ENCODE assay signal across 17 cellular contexts in genomic region chr7:94525917-94526316, GRCh38. TPM values are rescaled to one million over a fixed set of nuclear protein-coding genes. Genes with fewer than 3 reads are reported as not detected.
DNase-seq lines count a peak whose midpoint lies in the region; ATAC-seq and TF ChIP-seq lines count a peak whose summit lies in the region.
"Had no signal": no experiment of that assay in that cellular context is flagged by ENCODE, and none has a peak within 500 bp of the region (broad histone marks: within the 10 kb centered on the region; RNA-seq: fewer than 3 reads in every experiment).

No MANE protein-coding gene starts in this region.

- peak; percentile 57 for ATAC-seq in GM18868 (IDR thresholded peaks at IDR 0.05; ENCODE audit: unreplicated experiment)
- ATAC-seq in HG03342 (IDR thresholded peaks at IDR 0.05; ENCODE audit: unreplicated experiment) = peak; percentile 64
- peak; percentile 20 to 32 for ATAC-seq in naive B cell (ENCODE audit: low read depth in 2 of 2)
- ATAC-seq in GM19395 (IDR thresholded peaks at IDR 0.05; ENCODE audit: unreplicated experiment) = no peak
- ATAC-seq: CD8-positive, alpha-beta T cell; HCT116 had no signal

- peaks cover 0 to 46% (median 0%) of the 10 kb centered on the region in 4 donors for H3K36me3 ChIP-seq in sigmoid colon

- TF ChIP-seq POLR2A in sigmoid colon (IDR thresholded peaks at IDR 0.05) = no peak

- no peaks in the 10 kb centered on the region for H3K9me3 ChIP-seq in sigmoid colon

- WGBS in sigmoid colon, 2 donors = 92 to 95% methylated on average over 3 of the region's 3 CpGs

- peaks cover 0 to 10% of the 10 kb centered on the region in 2 donors for H3K36me3 Mint-ChIP-seq in naive B cell
- peaks cover 36% of the 10 kb centered on the region for H3K36me3 Mint-ChIP-seq in mesothelial cell of epicardium

- H3K27me3 Mint-ChIP-seq in naive B cell (no peaks in the 10 kb centered on the region), mesothelial cell of epicardium (ENCODE audit: low read depth) (no peaks in the 10 kb centered on the region)
- H3K27me3 Mint-ChIP-seq: B cell had no signal

- in situ Hi-C loops in astrocyte of the spinal cord (cut with HindIII; ENCODE audit: low sequenced_read_pairs) = no loop called here

- no peaks in the 10 kb centered on the region for H3K27me3 ChIP-seq in sigmoid colon

- H3K4me3 ChIP-seq in astrocyte of the spinal cord (ENCODE audit: low read depth, low read length) = no peak overlapping the region
- H3K4me3 ChIP-seq in sigmoid colon = no peak overlapping the region
- H3K4me3 ChIP-seq: GM23248 had no signal

- TF ChIP-seq EP300 in sigmoid colon (IDR thresholded peaks at IDR 0.05) = no peak

- H3K9me3 Mint-ChIP-seq in naive B cell (no peaks in the 10 kb centered on the region), mesothelial cell of epicardium (peaks cover 6% of the 10 kb centered on the region)
- H3K9me3 Mint-ChIP-seq: CD8-positive, alpha-beta T cell had no signal

- H3K4me1 Mint-ChIP-seq in naive B cell = peaks cover 0 to 4% (median 3%) of the 10 kb centered on the region in 3 donors
- no peaks in the 10 kb centered on the region for H3K4me1 Mint-ChIP-seq in mesothelial cell of epicardium
- H3K4me1 Mint-ChIP-seq: B cell had no signal

- peak; percentile 8 for DNase-seq in astrocyte of the spinal cord (ENCODE audit: low read depth, low spot score)
- no peak for DNase-seq in naive B cell
- DNase-seq in sigmoid colon = no peak
- DNase-seq in mesothelial cell of epicardium (ENCODE audit: low spot score in 2 of 2, unreplicated experiment in 2 of 2) = no peak
- DNase-seq: CD8-positive, alpha-beta T cell; COR-L47; DMS153; DMS79 treated with DMSO at 0.1 percent for 48 hours; EL; GM23248 had no signal

- H3K4me3 Mint-ChIP-seq in naive B cell (no peak overlapping the region), mesothelial cell of epicardium (no peak overlapping the region)
- H3K4me3 Mint-ChIP-seq: B cell; CD8-positive, alpha-beta T cell had no signal

- no peak overlapping the region for H3K27ac ChIP-seq in sigmoid colon
- H3K27ac ChIP-seq: C4-2B, GM23248, HL-60 had no signal

- H3K27ac Mint-ChIP-seq in naive B cell (no peak overlapping the region), mesothelial cell of epicardium (no peak overlapping the region)
- H3K27ac Mint-ChIP-seq: B cell; CD8-positive, alpha-beta T cell had no signal

- no peak for TF ChIP-seq CTCF in astrocyte of the spinal cord (IDR thresholded peaks at IDR 0.05; ENCODE audit: low read depth, low read length)
- no peak for TF ChIP-seq CTCF in sigmoid colon (IDR thresholded peaks at IDR 0.05)
- TF ChIP-seq CTCF in mesothelial cell of epicardium (IDR thresholded peaks at IDR 0.05; ENCODE audit: unreplicated experiment) = no peak

- intact Hi-C loops in sigmoid colon (cut with DNase I) = no loop called here

- no peaks in the 10 kb centered on the region for H3K4me1 ChIP-seq in sigmoid colon

RNA-seq across cellular contexts. Expression of gene CASD1, which starts 16.3 kb away (rescaled TPM):
- polyA plus RNA-seq in naive B cell (ENCODE audit: low read depth in 6 of 6) (10 to 100 TPM; 12.7 to 18.4 (median 14.8) TPM), sigmoid colon (10 to 100 TPM in 2 of 3 donors, 1 to 10 TPM in 1; 9.9 to 22.5 (median 13.2) TPM)
- total RNA-seq in sigmoid colon (10 to 100 TPM; 29.3 to 41.0 (median 35.0) TPM), mesothelial cell of epicardium (27.4 to 35.6 TPM (median 29.2 TPM) in 3 replicates)
